Comparison of ENCODE assay signal across 1 cellular context in genomic region chr2:40251146-40251545, GRCh38.
TF ChIP-seq lines count a peak whose summit lies in the region.

No MANE protein-coding gene starts in this region.

TF ChIP-seq in SK-N-SH treated with all-trans-retinoic acid at 6 μM for 48 hours, 23 proteins besides CTCF, POLR2A, EP300 and RAD21 (continued from another document):
- TF ChIP-seq, protein P1, sequence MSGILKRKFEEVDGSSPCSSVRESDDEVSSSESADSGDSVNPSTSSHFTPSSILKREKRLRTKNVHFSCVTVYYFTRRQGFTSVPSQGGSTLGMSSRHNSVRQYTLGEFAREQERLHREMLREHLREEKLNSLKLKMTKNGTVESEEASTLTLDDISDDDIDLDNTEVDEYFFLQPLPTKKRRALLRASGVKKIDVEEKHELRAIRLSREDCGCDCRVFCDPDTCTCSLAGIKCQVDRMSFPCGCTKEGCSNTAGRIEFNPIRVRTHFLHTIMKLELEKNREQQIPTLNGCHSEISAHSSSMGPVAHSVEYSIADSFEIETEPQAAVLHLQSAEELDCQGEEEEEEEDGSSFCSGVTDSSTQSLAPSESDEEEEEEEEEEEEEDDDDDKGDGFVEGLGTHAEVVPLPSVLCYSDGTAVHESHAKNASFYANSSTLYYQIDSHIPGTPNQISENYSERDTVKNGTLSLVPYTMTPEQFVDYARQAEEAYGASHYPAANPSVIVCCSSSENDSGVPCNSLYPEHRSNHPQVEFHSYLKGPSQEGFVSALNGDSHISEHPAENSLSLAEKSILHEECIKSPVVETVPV (CRISPR knock-in tag; IDR thresholded peaks at IDR 0.05), result no peak
